In genomic region chr5:14218480-14218879, GRCh38 we compare ENCODE assay signal across 1 cellular context.
TF ChIP-seq lines count a peak whose summit lies in the region.

No MANE protein-coding gene starts in this region.

TF ChIP-seq in HEK293, 187 proteins besides CTCF, POLR2A, EP300 and RAD21 (continued from another document):
- TF ChIP-seq ZNF692 (tag by site-specific recombination; IDR thresholded peaks at IDR 0.05) = 0 out of 2 replicates have a peak, but pooled peaks have one; percentile 31
- TF ChIP-seq ZNF311 (tag by site-specific recombination; IDR thresholded peaks at IDR 0.05; ENCODE audit: borderline replicate concordance) = no peak
- TF ChIP-seq ZNF530 (tag by site-specific recombination; IDR thresholded peaks at IDR 0.05; ENCODE audit: low read depth) = no peak
